ENCODE assay signal across 8 cellular contexts in the genomic region with DNA sequence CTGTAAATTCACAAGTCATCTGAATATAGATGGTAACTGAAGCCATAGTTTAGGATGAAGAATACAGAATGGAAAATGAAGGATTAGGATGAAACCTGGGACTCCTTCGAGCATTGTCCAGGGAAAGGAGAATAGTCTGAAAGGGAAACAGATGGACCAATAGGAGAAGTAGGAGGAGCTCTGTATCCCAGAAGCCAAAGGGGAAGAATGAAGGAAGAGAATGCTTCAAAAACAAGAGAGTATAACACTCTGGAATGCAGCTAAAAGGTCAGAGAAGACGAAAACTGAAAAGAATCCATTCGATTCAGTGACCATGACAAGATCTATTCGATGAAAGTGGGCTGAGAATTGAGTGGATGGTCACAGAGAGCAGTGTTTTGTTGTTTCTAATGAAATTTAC. TPM values are rescaled to one million over a fixed set of nuclear protein-coding genes. Genes with fewer than 3 reads are reported as not detected.
DNase-seq lines count a peak whose midpoint lies in the region; ATAC-seq, FAIRE-seq and TF ChIP-seq lines count a peak whose summit lies in the region.

No MANE protein-coding gene starts in this region.

- H3K4me3 ChIP-seq in mammary epithelial cell (replicated peaks in 1 of 3; ENCODE audit: insufficient read depth in 1 of 3, low read depth in 2 of 3, low read length in 3 of 3) (peak overlapping the region; percentile 91 to 97 (median 96)), HepG2 (replicated peaks in 1 of 3; ENCODE audit: insufficient read depth in 1 of 3, low read depth in 2 of 3, low read length in 3 of 3) (peak overlapping the region; percentile 90 to 99 (median 94)), thyroid gland (replicated peaks in 1 of 3) (peak overlapping the region; percentile 27 to 90 (median 34))

- 19% methylated on average over 4 of the region's 4 CpGs for WGBS in mammary epithelial cell (ENCODE audit: low coverage, missing lambda C conversion rate)
- 3% methylated on average over 4 of the region's 4 CpGs for WGBS in HepG2 (ENCODE audit: low lambda C conversion rate)
- WGBS in thyroid gland, 2 donors, result 30 to 41% methylated on average over 4 of the region's 4 CpGs

- FAIRE-seq in G401.6 (lab: Jason Lieb, UNC) (peak; percentile 66), HepG2 (lab: Jason Lieb, UNC) (no peak)

- peak overlapping the region; percentile 88 for H2AFZ ChIP-seq in mammary epithelial cell (ENCODE audit: low read depth, low read length)
- H2AFZ ChIP-seq in HepG2 (ENCODE audit: low read length), result no peak overlapping the region

- TF ChIP-seq EP300 in HepG2 (IDR thresholded peaks at IDR 0.05; ENCODE audit: low read depth in 2 of 2, low read length in 2 of 2), result no peak
- TF ChIP-seq EP300 in HepG2 (CRISPR knock-in tag; IDR thresholded peaks at IDR 0.05; ENCODE audit: borderline replicate concordance), result no peak

- dilution Hi-C loops in mammary epithelial cell (cut with HindIII; ENCODE audit: low sequenced_read_pairs), result no loop called here

- POLR2A ChIA-PET in HepG2 (lab: Yijun Ruan, JAX), result interaction anchor here (0.9 to 3.0 kb wide), 12 partner anchors 11 to 121 kb away, joined by 3 to 19 read pairs (median 4); partner anchors contain the start of gene CGRRF1

- CTCF ChIA-PET in mammary epithelial cell (lab: Charles Lee; ENCODE audit: low non-redundant PET), result no interaction called here
- CTCF ChIA-PET in HepG2 (lab: Yijun Ruan, JAX; ENCODE audit: low intra/inter-chr PET ratio, low total read pairs), result no interaction called here

- H3K36me3 ChIP-seq in mammary epithelial cell (ENCODE audit: insufficient read depth, low read length), result peaks cover 4% of the 10 kb centered on the region
- H3K36me3 ChIP-seq in HepG2 (replicated peaks in 1 of 2; ENCODE audit: control insufficient read depth in 1 of 2, insufficient read depth in 2 of 2, low read length in 2 of 2), result 0 out of 5 replicates have a peak, but pooled peaks cover 0 to 2% of the 10 kb centered on the region in 2 experiments
- H3K36me3 ChIP-seq in thyroid gland, result no peaks in the 10 kb centered on the region

- H3K27ac ChIP-seq in mammary epithelial cell (ENCODE audit: insufficient read depth, low read depth, low read length), result peak overlapping the region; percentile 96
- H3K27ac ChIP-seq in HepG2 (ENCODE audit: extremely low read length, insufficient read depth, low read length), result peak overlapping the region; percentile 94
- H3K27ac ChIP-seq in thyroid gland, result peak overlapping the region; percentile 79 to 97 (median 85)

- H3K9ac ChIP-seq in mammary epithelial cell (ENCODE audit: insufficient read depth, low read length) (peak overlapping the region; percentile 96), HepG2 (ENCODE audit: insufficient read depth, low read depth, low read length) (peak overlapping the region; percentile 93)

- no TSS peak for BruUV-seq in mammary epithelial cell (replicated peaks; lab: Mats Ljungman, UMichigan)
- TSS peak; percentile 49 for BruUV-seq in HepG2 (replicated peaks; lab: Mats Ljungman, UMichigan)

- in situ Hi-C loops in mammary epithelial cell (cut with MboI; ENCODE audit: low sequenced_read_pairs in 2 of 2), result no loop called here
- in situ Hi-C loops in HepG2 (cut with HindIII; ENCODE audit: extremely low pct_ligation_motif_present, low pct_unique_long_range_greater_than_20kb), result loop anchor here (10.0 kb wide), 1 partner anchor 123 kb away; no protein-coding TSS in a partner anchor

- H3K27me3 ChIP-seq in mammary epithelial cell (ENCODE audit: insufficient read depth, low read length) (no peaks in the 10 kb centered on the region), HepG2 (ENCODE audit: control insufficient read depth in 1 of 2, insufficient read depth in 2 of 2, low read length in 2 of 2) (no peaks in the 10 kb centered on the region; a peak in 1 of 5 replicates), thyroid gland (no peaks in the 10 kb centered on the region)

- H4K20me1 ChIP-seq in mammary epithelial cell (ENCODE audit: insufficient read depth, low read length) (no peaks in the 10 kb centered on the region), HepG2 (ENCODE audit: insufficient read depth, low read length) (peaks cover 12% of the 10 kb centered on the region)

- H3K4me2 ChIP-seq in mammary epithelial cell (ENCODE audit: insufficient read depth, low read depth, low read length), result peak overlapping the region; percentile 96
- peak overlapping the region; percentile 99 for H3K4me2 ChIP-seq in HepG2 (ENCODE audit: low read depth, low read length)

- H3K4me1 ChIP-seq in mammary epithelial cell (ENCODE audit: insufficient read depth, low read length), result peaks cover 17% of the 10 kb centered on the region
- H3K4me1 ChIP-seq in HepG2 (ENCODE audit: insufficient read depth, low read length), result peaks cover 65% of the 10 kb centered on the region
- H3K4me1 ChIP-seq in thyroid gland, result peaks cover 16 to 28% of the 10 kb centered on the region in 2 donors

- TF ChIP-seq CTCF in mammary epithelial cell (conservative IDR thresholded peaks at IDR 0.05 in 1 of 2, IDR thresholded peaks at IDR 0.05 in 1 of 2; ENCODE audit: extremely low read depth in 1 of 2, insufficient read depth in 1 of 2, low read depth in 1 of 2, low read length in 2 of 2) (no peak), HepG2 (CRISPR knock-in tag; IDR thresholded peaks at IDR 0.05) (no peak), thyroid gland (IDR thresholded peaks at IDR 0.05) (no peak)

- TF ChIP-seq POLR2A in HepG2 (IDR thresholded peaks at IDR 0.05; ENCODE audit: insufficient read depth in 1 of 2, low read depth in 2 of 2, low read length in 2 of 2), result no peak; a peak in 1 of 4 replicates
- no peak for TF ChIP-seq POLR2A in thyroid gland (IDR thresholded peaks at IDR 0.05)

- ATAC-seq in HepG2 (peak; percentile 27; the same call in 2 of the 3 replicates), GM18873 (IDR thresholded peaks at IDR 0.05; ENCODE audit: low FRiP score, unreplicated experiment) (no peak)

- intact Hi-C loops in mammary epithelial cell (cut with micrococcal nuclease) (loop anchor here (1.0 to 2.0 kb wide), 2 partner anchors 47 to 121 kb away; no protein-coding TSS in a partner anchor), HepG2 (cut with micrococcal nuclease; ENCODE audit: unreplicated experiment) (loop anchor here (5.0 kb wide), 2 partner anchors 45 to 120 kb away; partner anchors contain the start of gene CNIH1), thyroid gland (cut with DNase I) (no loop called here)

- no peaks in the 10 kb centered on the region for H3K9me3 ChIP-seq in mammary epithelial cell (replicated peaks; ENCODE audit: insufficient read depth, low read length)
- H3K9me3 ChIP-seq in HepG2 (ENCODE audit: low read length), result no peaks in the 10 kb centered on the region
- H3K9me3 ChIP-seq in thyroid gland, result no peaks in the 10 kb centered on the region

- DNase-seq in NCI-H1694 (lab: John Stamatoyannopoulos, UW), result peak; percentile 5
- DNase-seq in mammary epithelial cell, result peak; percentile 47
- DNase-seq in HepG2 (ENCODE audit: low spot score), result no peak
- DNase-seq in thyroid gland, result no peak
- no peak for DNase-seq in mucosa of gallbladder (ENCODE audit: low spot score)
- DNase-seq in NOMO-1 treated with DMSO at 0.1 percent for 48 hours (lab: John Stamatoyannopoulos, UW; ENCODE audit: unreplicated experiment), result no peak

- H3K79me2 ChIP-seq in mammary epithelial cell (ENCODE audit: insufficient read depth, low read length), result peaks cover 56% of the 10 kb centered on the region
- peaks cover 57% of the 10 kb centered on the region for H3K79me2 ChIP-seq in HepG2 (ENCODE audit: insufficient read depth, low read length)

- no peak for TF ChIP-seq RAD21 in HepG2 (CRISPR knock-in tag; IDR thresholded peaks at IDR 0.05)

RNA-seq across cellular contexts. Expression of gene GMFB, which starts 1.0 kb away (rescaled TPM):
- total RNA-seq in mammary epithelial cell (100 to 1,000 TPM in 1 of 2 donors, 10 to 100 TPM in 1; 65.9 to 104 TPM), HepG2 (2016; rRNA removed; fragmentation: Illumina TruSeq; extraction: Trizol) (68.2 and 103 TPM in 2 replicates), thyroid gland (10 to 100 TPM; 43.9 to 73.1 (median 57.4) TPM), mucosa of gallbladder (27.9 TPM)
- polyA plus RNA-seq in mammary epithelial cell (15.5 TPM), HepG2 (2011; rRNA removed) (12.9 and 17.3 TPM in 2 replicates)
- 8.8 TPM for polyA minus RNA-seq in mammary epithelial cell
- total RNA-seq in HepG2 (2016; cell fraction: cytosol; rRNA removed; fragmentation: Illumina TruSeq; extraction: Trizol; ENCODE audit: low read depth), result 10.0 and 15.2 TPM in 2 replicates
- 70.0 and 128 TPM in 2 replicates for total RNA-seq in HepG2 (2016; cell fraction: insoluble cytoplasmic fraction; rRNA removed; fragmentation: Illumina TruSeq; extraction: Trizol)
- 24.3 and 26.6 TPM in 2 replicates for total RNA-seq in HepG2 (2016; cell fraction: membrane; rRNA removed; fragmentation: Illumina TruSeq; extraction: Trizol)
- 60.5 and 62.1 TPM in 2 replicates for total RNA-seq in HepG2 (2016; cell fraction: nucleus; rRNA removed; fragmentation: Illumina TruSeq; extraction: Trizol)
- 4.5 and 9.6 TPM in 2 replicates for polyA plus RNA-seq in HepG2 (2011; cell fraction: cytosol; rRNA removed)
- 8.7 and 12.8 TPM in 2 replicates for polyA plus RNA-seq in HepG2 (2011; cell fraction: nucleus; rRNA removed)
- 18.0 and 30.6 TPM in 2 replicates for polyA plus RNA-seq in HepG2 (2012)
- polyA plus RNA-seq in HepG2 (2016; cell fraction: cytosol; fragmentation: Illumina TruSeq; extraction: Trizol; ENCODE audit: low read depth), result 3.3 and 4.3 TPM in 2 replicates
- polyA plus RNA-seq in HepG2 (2016; cell fraction: insoluble cytoplasmic fraction; fragmentation: Illumina TruSeq; extraction: Trizol; ENCODE audit: low read depth), result 66.5 and 76.4 TPM in 2 replicates
- 14.4 and 17.7 TPM in 2 replicates for polyA plus RNA-seq in HepG2 (2016; cell fraction: membrane; fragmentation: Illumina TruSeq; extraction: Trizol; ENCODE audit: low read depth)
- 48.5 and 55.3 TPM in 2 replicates for polyA plus RNA-seq in HepG2 (2016; cell fraction: nucleus; fragmentation: Illumina TruSeq; extraction: Trizol; ENCODE audit: insufficient read depth, low read depth)
- 7.9 and 9.8 TPM in 2 replicates for polyA minus RNA-seq in HepG2 (2011; rRNA and poly(A)+ RNA removed; ENCODE audit: low replicate concordance)
- polyA minus RNA-seq in HepG2 (2011; cell fraction: cytosol; rRNA and poly(A)+ RNA removed), result 9.7 and 12.5 TPM in 2 replicates
- 54.5 and 62.3 TPM in 2 replicates for polyA minus RNA-seq in HepG2 (2011; cell fraction: nucleus; rRNA and poly(A)+ RNA removed)

RNA-seq across cellular contexts. Expression of gene CGRRF1, which starts 21.9 kb away (rescaled TPM):
- total RNA-seq in mammary epithelial cell, result 10 to 100 TPM; 14.3 to 16.4 TPM
- 6.7 TPM for polyA plus RNA-seq in mammary epithelial cell
- not detected for polyA minus RNA-seq in mammary epithelial cell
- total RNA-seq in HepG2 (2016; rRNA removed; fragmentation: Illumina TruSeq; extraction: Trizol), result 13.3 and 18.2 TPM in 2 replicates
- 11.9 and 12.4 TPM in 2 replicates for total RNA-seq in HepG2 (2016; cell fraction: cytosol; rRNA removed; fragmentation: Illumina TruSeq; extraction: Trizol; ENCODE audit: low read depth)
- 10.9 and 19.9 TPM in 2 replicates for total RNA-seq in HepG2 (2016; cell fraction: insoluble cytoplasmic fraction; rRNA removed; fragmentation: Illumina TruSeq; extraction: Trizol)
- 18.6 and 21.2 TPM in 2 replicates for total RNA-seq in HepG2 (2016; cell fraction: membrane; rRNA removed; fragmentation: Illumina TruSeq; extraction: Trizol)
- total RNA-seq in HepG2 (2016; cell fraction: nucleus; rRNA removed; fragmentation: Illumina TruSeq; extraction: Trizol), result 22.0 and 22.6 TPM in 2 replicates
- polyA plus RNA-seq in HepG2 (2011; rRNA removed), result 11.3 and 16.8 TPM in 2 replicates
- polyA plus RNA-seq in HepG2 (2011; cell fraction: cytosol; rRNA removed), result 3.9 and 6.0 TPM in 2 replicates
- polyA plus RNA-seq in HepG2 (2011; cell fraction: nucleus; rRNA removed), result 6.8 and 7.7 TPM in 2 replicates
- polyA plus RNA-seq in HepG2 (2012), result 16.4 and 16.6 TPM in 2 replicates
- polyA plus RNA-seq in HepG2 (2016; cell fraction: cytosol; fragmentation: Illumina TruSeq; extraction: Trizol; ENCODE audit: low read depth), result 13.1 and 14.1 TPM in 2 replicates
- 11.8 and 12.8 TPM in 2 replicates for polyA plus RNA-seq in HepG2 (2016; cell fraction: insoluble cytoplasmic fraction; fragmentation: Illumina TruSeq; extraction: Trizol; ENCODE audit: low read depth)
- polyA plus RNA-seq in HepG2 (2016; cell fraction: membrane; fragmentation: Illumina TruSeq; extraction: Trizol; ENCODE audit: low read depth), result 15.1 and 15.3 TPM in 2 replicates
- polyA plus RNA-seq in HepG2 (2016; cell fraction: nucleus; fragmentation: Illumina TruSeq; extraction: Trizol; ENCODE audit: insufficient read depth, low read depth), result 25.5 and 30.7 TPM in 2 replicates
- polyA minus RNA-seq in HepG2 (2011; rRNA and poly(A)+ RNA removed; ENCODE audit: low replicate concordance), result 5.3 and 5.7 TPM in 2 replicates
- 5.4 and 7.5 TPM in 2 replicates for polyA minus RNA-seq in HepG2 (2011; cell fraction: cytosol; rRNA and poly(A)+ RNA removed)
- 14.0 and 21.4 TPM in 2 replicates for polyA minus RNA-seq in HepG2 (2011; cell fraction: nucleus; rRNA and poly(A)+ RNA removed)
- total RNA-seq in thyroid gland, result 10 to 100 TPM; 21.7 to 42.6 (median 25.8) TPM
- 17.6 TPM for total RNA-seq in mucosa of gallbladder

RNA-seq across cellular contexts. Expression of gene CNIH1, which starts 46.6 kb away (rescaled TPM):
- 100 to 1,000 TPM; 184 to 196 TPM for total RNA-seq in mammary epithelial cell
- polyA plus RNA-seq in mammary epithelial cell, result 345 TPM
- 223 TPM for polyA minus RNA-seq in mammary epithelial cell
- 141 and 166 TPM in 2 replicates for total RNA-seq in HepG2 (2016; rRNA removed; fragmentation: Illumina TruSeq; extraction: Trizol)
- total RNA-seq in HepG2 (2016; cell fraction: cytosol; rRNA removed; fragmentation: Illumina TruSeq; extraction: Trizol; ENCODE audit: low read depth), result 78.4 and 95.3 TPM in 2 replicates
- total RNA-seq in HepG2 (2016; cell fraction: insoluble cytoplasmic fraction; rRNA removed; fragmentation: Illumina TruSeq; extraction: Trizol), result 150 and 169 TPM in 2 replicates
- 182 and 203 TPM in 2 replicates for total RNA-seq in HepG2 (2016; cell fraction: membrane; rRNA removed; fragmentation: Illumina TruSeq; extraction: Trizol)
- total RNA-seq in HepG2 (2016; cell fraction: nucleus; rRNA removed; fragmentation: Illumina TruSeq; extraction: Trizol), result 107 and 124 TPM in 2 replicates
- 335 and 421 TPM in 2 replicates for polyA plus RNA-seq in HepG2 (2011; rRNA removed)
- 589 and 760 TPM in 2 replicates for polyA plus RNA-seq in HepG2 (2011; cell fraction: cytosol; rRNA removed)
- polyA plus RNA-seq in HepG2 (2011; cell fraction: nucleus; rRNA removed), result 90.4 and 93.4 TPM in 2 replicates
- polyA plus RNA-seq in HepG2 (2012), result 212 and 227 TPM in 2 replicates
- 124 and 138 TPM in 2 replicates for polyA plus RNA-seq in HepG2 (2016; cell fraction: cytosol; fragmentation: Illumina TruSeq; extraction: Trizol; ENCODE audit: low read depth)
- polyA plus RNA-seq in HepG2 (2016; cell fraction: insoluble cytoplasmic fraction; fragmentation: Illumina TruSeq; extraction: Trizol; ENCODE audit: low read depth), result 185 and 205 TPM in 2 replicates
- 220 and 225 TPM in 2 replicates for polyA plus RNA-seq in HepG2 (2016; cell fraction: membrane; fragmentation: Illumina TruSeq; extraction: Trizol; ENCODE audit: low read depth)
- polyA plus RNA-seq in HepG2 (2016; cell fraction: nucleus; fragmentation: Illumina TruSeq; extraction: Trizol; ENCODE audit: insufficient read depth, low read depth), result 245 and 260 TPM in 2 replicates
- polyA minus RNA-seq in HepG2 (2011; rRNA and poly(A)+ RNA removed; ENCODE audit: low replicate concordance), result 581 and 762 TPM in 2 replicates
- polyA minus RNA-seq in HepG2 (2011; cell fraction: cytosol; rRNA and poly(A)+ RNA removed), result 203 and 246 TPM in 2 replicates
- 54.2 and 93.9 TPM in 2 replicates for polyA minus RNA-seq in HepG2 (2011; cell fraction: nucleus; rRNA and poly(A)+ RNA removed)
- total RNA-seq in thyroid gland, result 100 to 1,000 TPM in 3 of 4 donors, 10 to 100 TPM in 1; 52.0 to 167 (median 108) TPM
- 98.5 TPM for total RNA-seq in mucosa of gallbladder

Comparison
In these comparisons a context has a peak if more than half of its experiments do, and no peak if none do; other contexts are left out.
1. DNase-seq: peak in NCI-H1694 (single experiment) and mammary epithelial cell (single experiment); none in HepG2 (single experiment), thyroid gland (0 of 2), mucosa of gallbladder (single experiment) and NOMO-1 treated with DMSO at 0.1 percent for 48 hours (single experiment).
2. H3K4me3 ChIP-seq: peak in every context shown above with its lines; median percentile 96 in mammary epithelial cell; 94 in HepG2; 34 in thyroid gland.
3. Peak in every context shown above with its lines, with median percentiles within 50 percentile points of each other: H3K27ac ChIP-seq.